Comparison of ENCODE assay signal across 16 cellular contexts in genomic region chr9:121954477-121955175, GRCh38.
DNase-seq lines count a peak whose midpoint lies in the region; FAIRE-seq and TF ChIP-seq lines count a peak whose summit lies in the region.
"Had no signal": no experiment of that assay in that cellular context is flagged by ENCODE, and none has a peak within 500 bp of the region (broad histone marks: within the 10 kb centered on the region; RNA-seq: fewer than 3 reads in every experiment).

No MANE protein-coding gene starts in this region.

- no peak for TF ChIP-seq POLR2A in GM12892 (IDR thresholded peaks at IDR 0.05; ENCODE audit: low read depth, low read length)

- no peak overlapping the region for H3K4me3 Mint-ChIP-seq in activated CD4-positive, alpha-beta memory T cell treated with anti-CD3 and anti-CD28 coated beads, Interleukin-2, amount 10 ng/mL, durations not matched to agents 7 days and 5 days
- H3K4me3 Mint-ChIP-seq: activated CD4-positive, alpha-beta T cell treated with anti-CD3 and anti-CD28 coated beads for 36 hours; activated T-helper 17 cell treated with anti-CD3 and anti-CD28 coated beads, Interleukin-2, amount 50 U/mL, for 72 hours had no signal

- TF ChIP-seq CTCF in astrocyte of the cerebellum (IDR thresholded peaks at IDR 0.05; ENCODE audit: low read depth, low read length, missing control alignments), result no peak
- no peak for TF ChIP-seq CTCF in left ventricle myocardium inferior (IDR thresholded peaks at IDR 0.05; ENCODE audit: borderline replicate concordance)

- H3K9me3 ChIP-seq in left ventricle myocardium inferior (replicated peaks) (no peaks in the 10 kb centered on the region), skeletal muscle satellite cell (replicated peaks; ENCODE audit: low read length) (no peaks in the 10 kb centered on the region), HAP-1 (no peaks in the 10 kb centered on the region)
- H3K9me3 ChIP-seq: colonic mucosa, gastroesophageal sphincter, stomach had no signal

- intact Hi-C loops in left ventricle myocardium inferior (cut with micrococcal nuclease), result no loop called here

- no peaks in the 10 kb centered on the region for H3K9me3 Mint-ChIP-seq in activated CD4-positive, alpha-beta memory T cell treated with anti-CD3 and anti-CD28 coated beads, Interleukin-2, amount 10 ng/mL, durations not matched to agents 7 days and 5 days
- H3K9me3 Mint-ChIP-seq: activated T-helper 17 cell treated with anti-CD3 and anti-CD28 coated beads, Interleukin-2, amount 50 U/mL, for 72 hours had no signal

- no peak overlapping the region for H3K27ac ChIP-seq in left ventricle myocardium inferior (replicated peaks)
- H3K27ac ChIP-seq: colonic mucosa, gastroesophageal sphincter, stomach had no signal

- H3K36me3 Mint-ChIP-seq in activated CD4-positive, alpha-beta memory T cell treated with anti-CD3 and anti-CD28 coated beads, Interleukin-2, amount 10 ng/mL, durations not matched to agents 7 days and 5 days (ENCODE audit: low read depth), result no peaks in the 10 kb centered on the region

- DNase-seq in GM03348 (ENCODE audit: low spot score) (peak; percentile 38), astrocyte of the cerebellum (ENCODE audit: low read depth) (peak; percentile 90), left ventricle myocardium inferior (peak; percentile 49), GM12892 (ENCODE audit: insufficient read length) (no peak), NCI-H524 (lab: John Stamatoyannopoulos, UW) (no peak), HAP-1 (ENCODE audit: low spot score in 2 of 2) (no peak)
- DNase-seq in activated CD4-positive, alpha-beta memory T cell treated with anti-CD3 and anti-CD28 coated beads, Interleukin-2, amount 10 ng/mL, durations not matched to agents 7 days and 5 days, result no peak
- DNase-seq: activated CD4-positive, alpha-beta T cell treated with anti-CD3 and anti-CD28 coated beads for 36 hours; colonic mucosa; NK-92 treated with Interleukin-12 subunit alpha and Interleukin-12 subunit beta, amount 100 ng/mL, for 24 hours; stomach had no signal

- H3K4me2 ChIP-seq in skeletal muscle satellite cell (ENCODE audit: low read length), result peak overlapping the region; percentile 31

- POLR2A ChIA-PET in activated CD4-positive, alpha-beta memory T cell treated with anti-CD3 and anti-CD28 coated beads, Interleukin-2, amount 10 ng/mL, durations not matched to agents 7 days and 5 days (lab: Charles Lee), result no interaction called here

- no peak for FAIRE-seq in GM12892 (lab: Jason Lieb, UNC)
- FAIRE-seq: GM12878, HepG2 had no signal

- H3K4me1 ChIP-seq in left ventricle myocardium inferior, result peaks cover 10% of the 10 kb centered on the region
- H3K4me1 ChIP-seq in skeletal muscle satellite cell (ENCODE audit: control insufficient read depth, insufficient read depth, low read length), result peaks cover 53% of the 10 kb centered on the region
- H3K4me1 ChIP-seq in HAP-1, result peaks cover 12% of the 10 kb centered on the region
- H3K4me1 ChIP-seq: colonic mucosa had no signal

- H3K27me3 ChIP-seq in left ventricle myocardium inferior (ENCODE audit: low read depth) (no peaks in the 10 kb centered on the region), skeletal muscle satellite cell (ENCODE audit: control insufficient read depth, insufficient read depth, low read length) (no peaks in the 10 kb centered on the region), HAP-1 (ENCODE audit: low read depth) (no peaks in the 10 kb centered on the region)
- H3K27me3 ChIP-seq: colonic mucosa, gastroesophageal sphincter, stomach had no signal

- in situ Hi-C loops in astrocyte of the cerebellum (cut with HindIII; ENCODE audit: low sequenced_read_pairs), result loop anchor here (5.0 kb wide), 1 partner anchor 62 kb away; no protein-coding TSS in a partner anchor
- in situ Hi-C loops in HAP-1 (cut with MboI; ENCODE audit: low sequenced_read_pairs), result no loop called here

- peaks cover 5% of the 10 kb centered on the region for H3K4me1 Mint-ChIP-seq in activated CD4-positive, alpha-beta memory T cell treated with anti-CD3 and anti-CD28 coated beads, Interleukin-2, amount 10 ng/mL, durations not matched to agents 7 days and 5 days
- H3K4me1 Mint-ChIP-seq: activated T-helper 17 cell treated with anti-CD3 and anti-CD28 coated beads, Interleukin-2, amount 50 U/mL, for 72 hours had no signal

- CTCF ChIA-PET in activated CD4-positive, alpha-beta memory T cell treated with anti-CD3 and anti-CD28 coated beads, Interleukin-2, amount 10 ng/mL, durations not matched to agents 7 days and 5 days (lab: Charles Lee), result no interaction called here

- H3K4me3 ChIP-seq in astrocyte of the cerebellum (ENCODE audit: low read depth, low read length), result no peak overlapping the region
- no peak overlapping the region for H3K4me3 ChIP-seq in left ventricle myocardium inferior
- no peak overlapping the region for H3K4me3 ChIP-seq in skeletal muscle satellite cell (ENCODE audit: low read length)
- no peak overlapping the region for H3K4me3 ChIP-seq in HAP-1
- H3K4me3 ChIP-seq: colonic mucosa, gastroesophageal sphincter, GM12878, stomach had no signal

- H3K36me3 ChIP-seq in left ventricle myocardium inferior (no peaks in the 10 kb centered on the region), skeletal muscle satellite cell (ENCODE audit: insufficient read depth, low read length) (peaks cover 9% of the 10 kb centered on the region), HAP-1 (replicated peaks) (no peaks in the 10 kb centered on the region)
- H3K36me3 ChIP-seq: colonic mucosa, stomach had no signal

- no peaks in the 10 kb centered on the region for H3K27me3 Mint-ChIP-seq in activated CD4-positive, alpha-beta memory T cell treated with anti-CD3 and anti-CD28 coated beads, Interleukin-2, amount 10 ng/mL, durations not matched to agents 7 days and 5 days
- H3K27me3 Mint-ChIP-seq: activated CD4-positive, alpha-beta T cell treated with anti-CD3 and anti-CD28 coated beads for 36 hours; activated T-helper 17 cell treated with anti-CD3 and anti-CD28 coated beads, Interleukin-2, amount 50 U/mL, for 72 hours had no signal

- H3K9ac ChIP-seq in skeletal muscle satellite cell (ENCODE audit: low read depth, low read length), result no peak overlapping the region

- no peak overlapping the region for H3K27ac Mint-ChIP-seq in activated CD4-positive, alpha-beta memory T cell treated with anti-CD3 and anti-CD28 coated beads, Interleukin-2, amount 10 ng/mL, durations not matched to agents 7 days and 5 days
- H3K27ac Mint-ChIP-seq: activated CD4-positive, alpha-beta T cell treated with anti-CD3 and anti-CD28 coated beads for 36 hours; activated T-helper 17 cell treated with anti-CD3 and anti-CD28 coated beads, Interleukin-2, amount 50 U/mL, for 72 hours had no signal

Comparison
In these comparisons a context has a peak if more than half of its experiments do, and no peak if none do; other contexts are left out.
1. DNase-seq: peak in GM03348 (single experiment), astrocyte of the cerebellum (single experiment) and left ventricle myocardium inferior (single experiment); none in GM12892 (single experiment), NCI-H524 (0 of 2), HAP-1 (0 of 2) and activated CD4-positive, alpha-beta memory T cell treated with anti-CD3 and anti-CD28 coated beads, Interleukin-2, amount 10 ng/mL, durations not matched to agents 7 days and 5 days (single experiment).